Comparison of ENCODE assay signal across 21 cellular contexts in genomic region chr4:182758288-182758687, GRCh38.
"Had no signal": no experiment of that assay in that cellular context is flagged by ENCODE, and none has a peak within 500 bp of the region (broad histone marks: within the 10 kb centered on the region; RNA-seq: fewer than 3 reads in every experiment).

No MANE protein-coding gene starts in this region.

- DNase-seq: activated CD4-positive, alpha-beta memory T cell treated with anti-CD3 and anti-CD28 coated beads, Interleukin-2, amount 10 ng/mL, durations not matched to agents 7 days and 5 days; activated CD4-positive, alpha-beta T cell treated with anti-CD3 and anti-CD28 coated beads for 36 hours; activated CD4-positive, alpha-beta T cell treated with anti-CD3 and anti-CD28 coated beads, Interleukin-2, amount 50 U/mL, for 1 hour; activated gamma-delta T cell; activated naive CD4-positive, alpha-beta T cell treated with anti-CD3 and anti-CD28 coated beads for 36 hours; activated T-cell treated with anti-CD3 and anti-CD28 coated beads for 4 hours; activated T-cell treated with anti-CD3 and anti-CD28 coated beads, Interleukin-2, amount 50 U/mL, for 48 hours; amygdala; KG1; NCI-H1092; NCI-H1417; NCI-H1930; NCI-H345; NCI-H510A; NCI-H526 treated with DMSO at 0.1 percent for 48 hours; NCI-H82; SIG-M5; T-helper 1 cell had no signal

- H3K4me3 ChIP-seq: SK-N-MC had no signal

- ATAC-seq: activated CD4-positive, alpha-beta T cell treated with anti-CD3 and anti-CD28 coated beads for 36 hours; activated T-helper 17 cell treated with anti-CD3 and anti-CD28 coated beads, Interleukin-2, amount 50 U/mL, for 72 hours had no signal

- H3K27ac ChIP-seq: SK-N-MC, VCaP had no signal
